ENCODE assay signal across 13 cellular contexts in the genomic region with DNA sequence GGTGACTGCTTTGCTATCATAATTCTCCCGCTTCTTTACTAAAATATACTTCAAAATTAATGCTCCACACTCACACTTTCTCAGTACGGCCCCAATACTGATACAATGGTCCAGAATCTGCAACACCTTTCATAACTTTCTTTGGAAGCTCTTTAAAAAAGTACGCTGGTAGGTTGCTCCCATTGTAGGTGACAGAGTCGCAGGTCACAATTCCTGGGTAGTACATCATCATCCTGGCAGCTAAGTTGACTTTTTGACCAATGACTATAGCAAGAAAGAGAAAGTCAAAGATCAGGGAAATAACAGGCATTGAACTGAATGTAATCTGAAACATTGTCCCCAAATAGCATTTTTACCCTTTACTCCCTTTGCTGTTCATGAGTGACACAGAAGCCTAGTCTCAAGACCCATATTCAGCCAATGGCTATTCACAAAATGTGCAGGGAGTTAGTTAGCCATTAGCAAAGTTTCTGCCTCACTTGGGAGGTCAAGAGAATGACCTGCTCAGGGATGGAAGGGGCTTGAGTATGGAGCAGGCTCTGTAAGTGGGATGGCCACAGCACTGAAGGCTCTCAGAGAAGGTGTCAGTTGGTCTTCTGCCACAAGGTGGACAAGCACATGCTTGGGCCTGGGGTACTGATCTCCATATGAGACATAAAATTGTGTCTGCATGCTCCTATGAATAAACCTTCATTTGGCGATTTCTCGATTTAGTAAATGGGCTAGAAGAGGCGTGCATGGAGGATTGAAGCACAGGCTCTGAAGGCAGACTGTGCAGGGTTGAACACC.
"Had no signal": no experiment of that assay in that cellular context is flagged by ENCODE, and none has a peak within 500 bp of the region (broad histone marks: within the 10 kb centered on the region; RNA-seq: fewer than 3 reads in every experiment).

No MANE protein-coding gene starts in this region.

- H3K9me3 Mint-ChIP-seq: activated T-cell treated with anti-CD3 and anti-CD28 coated beads, Interleukin-2, amount 50 U/mL, for 24 hours; natural killer cell treated with Interleukin-12 subunit alpha and Interleukin-12 subunit beta and Interleukin-15 and Interleukin-18, amount 100 ng/mL, for 72 hours; stimulated activated effector memory CD8-positive, alpha-beta T cell treated with anti-CD3 and anti-CD28 coated beads, Interleukin-12 subunit alpha, Interleukin-12 subunit beta, amount 100 ng/mL, for 72 hours had no signal

- H3K4me3 Mint-ChIP-seq: activated CD8-positive, alpha-beta memory T cell treated with anti-CD3 and anti-CD28 coated beads, Interleukin-2, amount 10 ng/mL, durations not matched to agents 7 days and 5 days; activated T-cell treated with anti-CD3 and anti-CD28 coated beads, Interleukin-2, amount 50 U/mL, for 24 hours; natural killer cell treated with Interleukin-12 subunit alpha and Interleukin-12 subunit beta and Interleukin-15 and Interleukin-18, amount 100 ng/mL, for 72 hours; stimulated activated effector memory CD8-positive, alpha-beta T cell treated with anti-CD3 and anti-CD28 coated beads, Interleukin-12 subunit alpha, Interleukin-12 subunit beta, amount 100 ng/mL, for 72 hours had no signal

- H3K27me3 Mint-ChIP-seq: activated CD8-positive, alpha-beta memory T cell treated with anti-CD3 and anti-CD28 coated beads, Interleukin-2, amount 10 ng/mL, durations not matched to agents 7 days and 5 days; activated T-cell treated with anti-CD3 and anti-CD28 coated beads, Interleukin-2, amount 50 U/mL, for 24 hours had no signal

- ATAC-seq: activated CD8-positive, alpha-beta memory T cell treated with anti-CD3 and anti-CD28 coated beads, Interleukin-2, amount 10 ng/mL, durations not matched to agents 7 days and 5 days; esophagus mucosa; natural killer cell treated with Interleukin-12 subunit alpha and Interleukin-12 subunit beta and Interleukin-15 and Interleukin-18, amount 100 ng/mL, for 72 hours; stimulated activated effector memory CD8-positive, alpha-beta T cell treated with anti-CD3 and anti-CD28 coated beads, Interleukin-12 subunit alpha, Interleukin-12 subunit beta, amount 100 ng/mL, for 72 hours had no signal

- H3K4me1 Mint-ChIP-seq: activated CD8-positive, alpha-beta memory T cell treated with anti-CD3 and anti-CD28 coated beads, Interleukin-2, amount 10 ng/mL, durations not matched to agents 7 days and 5 days; stimulated activated effector memory CD8-positive, alpha-beta T cell treated with anti-CD3 and anti-CD28 coated beads, Interleukin-12 subunit alpha, Interleukin-12 subunit beta, amount 100 ng/mL, for 72 hours had no signal

- DNase-seq: activated CD4-positive, alpha-beta T cell treated with anti-CD3 and anti-CD28 coated beads for 1 hour; activated CD4-positive, alpha-beta T cell treated with anti-CD3 and anti-CD28 coated beads, Interleukin-2, amount 50 U/mL, for 4 hours; activated CD8-positive, alpha-beta memory T cell treated with anti-CD3 and anti-CD28 coated beads, Interleukin-2, amount 10 ng/mL, durations not matched to agents 7 days and 5 days; activated effector memory CD4-positive, alpha-beta T cell treated with Interleukin-2 at 50 U/mL for 16 hours; activated naive CD4-positive, alpha-beta T cell treated with anti-CD3 and anti-CD28 coated beads, Interleukin-2, amount 50 U/mL, for 16 hours; activated T-cell treated with anti-CD3 and anti-CD28 coated beads, Interleukin-2, amount 50 U/mL, for 24 hours; left ventricle myocardium inferior; posterior cingulate gyrus; retina; tibial artery had no signal

- H3K27ac Mint-ChIP-seq: activated CD8-positive, alpha-beta memory T cell treated with anti-CD3 and anti-CD28 coated beads, Interleukin-2, amount 10 ng/mL, durations not matched to agents 7 days and 5 days; activated T-cell treated with anti-CD3 and anti-CD28 coated beads, Interleukin-2, amount 50 U/mL, for 24 hours; natural killer cell treated with Interleukin-12 subunit alpha and Interleukin-12 subunit beta and Interleukin-15 and Interleukin-18, amount 100 ng/mL, for 72 hours; stimulated activated effector memory CD8-positive, alpha-beta T cell treated with anti-CD3 and anti-CD28 coated beads, Interleukin-12 subunit alpha, Interleukin-12 subunit beta, amount 100 ng/mL, for 72 hours had no signal
